28 cellular contexts compared by ENCODE assay signal in genomic region chr17:45757431-45758218, GRCh38. TPM values are rescaled to one million over a fixed set of nuclear protein-coding genes. Genes with fewer than 3 reads are reported as not detected.
"Had no signal": no experiment of that assay in that cellular context is flagged by ENCODE, and none has a peak within 500 bp of the region (broad histone marks: within the 10 kb centered on the region; RNA-seq: fewer than 3 reads in every experiment).

No MANE protein-coding gene starts in this region.

- H3K4me3 ChIP-seq: ascending aorta, body of pancreas, SJCRH30 had no signal

- H3K36me3 ChIP-seq: ascending aorta, SJCRH30 had no signal

- H3K9me3 Mint-ChIP-seq: T-helper 1 cell treated with Interleukin-12 subunit alpha and Interleukin-12 subunit beta and Interleukin-4 antibody, amounts not matched to agents 30 μg/mL and 1 μg/mL, for 36 hours had no signal

- ATAC-seq: activated CD4-positive, CD25-positive, alpha-beta regulatory T cell treated with anti-CD3 and anti-CD28 coated beads, Interleukin-2, amount 50 U/mL, for 24 hours; activated CD8-positive, alpha-beta T cell treated with anti-CD3 and anti-CD28 coated beads, Interleukin-2, amount 10 ng/mL, durations not matched to agents 7 days and 5 days; body of pancreas; Panc1; Right ventricle myocardium inferior had no signal

- H3K4me1 Mint-ChIP-seq: IgD-negative memory B cell had no signal

- H3K27me3 ChIP-seq: ascending aorta, body of pancreas had no signal

- H3K9me3 ChIP-seq: ascending aorta, body of pancreas, SJCRH30 had no signal

- H3K4me3 Mint-ChIP-seq: activated CD8-positive, alpha-beta T cell treated with anti-CD3 and anti-CD28 coated beads, Interleukin-2, amount 10 ng/mL, durations not matched to agents 7 days and 5 days; T-helper 1 cell treated with Interleukin-12 subunit alpha and Interleukin-12 subunit beta and Interleukin-4 antibody, amounts not matched to agents 30 μg/mL and 1 μg/mL, for 36 hours had no signal

- H3K36me3 Mint-ChIP-seq: IgD-negative memory B cell had no signal

- DNase-seq: activated CD4-positive, alpha-beta T cell treated with anti-CD3 and anti-CD28 coated beads for 4 hours; activated CD4-positive, alpha-beta T cell treated with anti-CD3 and anti-CD28 coated beads, Interleukin-2, amount 50 U/mL, for 4 hours; activated CD8-positive, alpha-beta memory T cell treated with anti-CD3 and anti-CD28 coated beads, Interleukin-2, amount 50 U/mL, for 48 hours; activated CD8-positive, alpha-beta T cell treated with anti-CD3 and anti-CD28 coated beads, Interleukin-2, amount 10 ng/mL, durations not matched to agents 7 days and 5 days; activated naive CD4-positive, alpha-beta T cell treated with anti-CD3 and anti-CD28 coated beads, Interleukin-2, amount 50 U/mL, for 16 hours; activated T-cell treated with anti-CD3 and anti-CD28 coated beads, Interleukin-2, amount 50 U/mL, for 1 hour; amniotic stem cell; central memory CD4-positive, alpha-beta T cell; Karpas-422; NCI-H1048; NCI-H146; NCI-H187 treated with DMSO at 0.1 percent for 48 hours; NCI-H2081 treated with DMSO at 0.1 percent for 48 hours; NCI-H446; NCI-H524 treated with DMSO at 0.1 percent for 48 hours; NCI-H774; NK-92 treated with Interleukin-12 subunit alpha and Interleukin-12 subunit beta, amount 100 ng/mL, for 24 hours; OCI-M1; RPMI8226; SJCRH30 had no signal

- H3K27ac Mint-ChIP-seq: activated CD8-positive, alpha-beta T cell treated with anti-CD3 and anti-CD28 coated beads, Interleukin-2, amount 10 ng/mL, durations not matched to agents 7 days and 5 days; T-helper 1 cell treated with Interleukin-12 subunit alpha and Interleukin-12 subunit beta and Interleukin-4 antibody, amounts not matched to agents 30 μg/mL and 1 μg/mL, for 36 hours had no signal

- H3K4me1 ChIP-seq: ascending aorta, body of pancreas, SJCRH30 had no signal

- H3K27ac ChIP-seq: ascending aorta, body of pancreas, SJCRH30 had no signal

RNA-seq across cellular contexts. Expression of gene CRHR1, which starts 26.5 kb away (rescaled TPM):
- total RNA-seq: activated CD8-positive, alpha-beta T cell treated with anti-CD3 and anti-CD28 coated beads, Interleukin-2, amount 10 ng/mL, durations not matched to agents 7 days and 5 days; ascending aorta; body of pancreas; bronchial epithelial cell; Right ventricle myocardium inferior; SJCRH30 had no signal
- polyA plus RNA-seq: IgD-negative memory B cell had no signal
